Comparison of ENCODE assay signal across 11 cellular contexts in the genomic region with DNA sequence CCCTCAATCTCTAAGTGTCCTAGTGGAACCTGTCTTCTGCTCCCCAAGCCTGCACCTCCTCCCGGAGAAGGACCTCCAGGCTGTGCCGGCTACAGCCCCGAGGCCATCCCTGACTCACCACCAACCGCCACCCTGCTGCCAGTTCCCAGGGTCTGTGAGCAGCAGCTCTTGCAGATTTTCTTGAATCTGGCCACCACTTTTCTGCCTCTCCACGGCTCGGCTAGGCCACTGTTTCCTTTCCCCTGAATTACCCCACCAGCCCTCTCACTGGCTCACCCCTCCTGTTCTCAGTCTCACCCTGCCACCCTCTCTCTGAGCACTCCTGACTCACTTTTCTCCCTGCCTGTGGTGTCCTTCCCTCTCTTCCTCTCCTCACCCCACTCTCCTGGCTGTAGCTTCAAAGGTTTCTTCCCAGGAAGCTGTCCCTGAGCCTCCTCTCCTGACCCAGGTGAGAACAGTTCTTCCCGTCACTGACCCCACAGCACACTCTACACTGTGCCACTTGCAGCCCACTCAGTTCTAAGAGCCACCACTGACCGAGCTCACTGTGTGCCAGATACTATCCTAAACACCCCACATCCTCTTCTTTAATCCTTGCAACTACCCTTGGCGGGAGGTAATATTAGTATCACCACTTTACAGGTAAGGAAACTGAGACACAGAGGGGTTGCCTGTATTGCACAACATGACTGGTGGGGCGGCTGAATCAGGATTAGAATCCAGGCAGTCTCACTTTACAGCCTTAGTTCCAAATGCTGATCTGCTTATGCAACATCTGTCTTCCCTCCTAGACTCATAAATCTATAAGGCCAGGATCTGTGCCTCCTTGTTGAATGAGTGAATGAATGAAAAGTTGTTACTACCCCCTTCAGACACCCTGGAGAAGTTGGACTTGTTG.
DNase-seq lines count a peak whose midpoint lies in the region; ATAC-seq and TF ChIP-seq lines count a peak whose summit lies in the region.
"Had no signal": no experiment of that assay in that cellular context is flagged by ENCODE, and none has a peak within 500 bp of the region (broad histone marks: within the 10 kb centered on the region; RNA-seq: fewer than 3 reads in every experiment).

No MANE protein-coding gene starts in this region.

- no peak overlapping the region for H2BK5ac ChIP-seq in mesenchymal stem cell (ENCODE audit: low read depth, low read length, poor library complexity, severe bottlenecking)

- WGBS in mesenchymal stem cell: 42% methylated on average over 10 of the region's 10 CpGs

- peak overlapping the region; percentile 23 to 81 for H3K18ac ChIP-seq in mesenchymal stem cell (ENCODE audit: low read depth in 1 of 2, low read length in 2 of 2)

- peak overlapping the region; percentile 30 for H4K91ac ChIP-seq in mesenchymal stem cell (ENCODE audit: low read length)

- no peaks in the 10 kb centered on the region for H3K27me3 ChIP-seq in mesenchymal stem cell (ENCODE audit: control insufficient read depth in 1 of 2, insufficient read depth in 1 of 2, low read length in 2 of 2)
- H3K27me3 ChIP-seq in H7 (ENCODE audit: control insufficient read depth, insufficient read depth, low read length): no peaks in the 10 kb centered on the region

- no peak overlapping the region for H3K4me2 ChIP-seq in mesenchymal stem cell (ENCODE audit: low read length, poor library complexity, severe bottlenecking)

- no peaks in the 10 kb centered on the region for H3K9me3 ChIP-seq in mesenchymal stem cell (ENCODE audit: control insufficient read depth, low read length)

- no peak for TF ChIP-seq EP300 in Ishikawa (IDR thresholded peaks at IDR 0.05; ENCODE audit: borderline replicate concordance)

- H3K36me3 ChIP-seq in mesenchymal stem cell (ENCODE audit: control insufficient read depth in 1 of 2, insufficient read depth in 2 of 2, low read depth in 1 of 2, low read length in 2 of 2): peaks cover 5 to 18% of the 10 kb centered on the region in 2 experiments
- H3K36me3 ChIP-seq in H7 (replicated peaks; ENCODE audit: control insufficient read depth, insufficient read depth, low read length): no peaks in the 10 kb centered on the region

- H3K4me1 ChIP-seq in mesenchymal stem cell (ENCODE audit: control insufficient read depth, insufficient read depth, low read depth, low read length): peaks cover 74% of the 10 kb centered on the region

- no peak overlapping the region for H3K23ac ChIP-seq in mesenchymal stem cell (ENCODE audit: low read length in 2 of 2)

- TF ChIP-seq RAD21 in Ishikawa (IDR thresholded peaks at IDR 0.05; ENCODE audit: low read depth): no peak

- H3K9ac ChIP-seq in mesenchymal stem cell (ENCODE audit: low read length): peak overlapping the region; percentile 65

- ATAC-seq in GM18909 (IDR thresholded peaks at IDR 0.05; ENCODE audit: poor library complexity, unreplicated experiment): no peak

- peak overlapping the region; percentile 31 for H3K27ac ChIP-seq in mesenchymal stem cell (ENCODE audit: low read length, poor library complexity, severe bottlenecking)

- H2AK5ac ChIP-seq in mesenchymal stem cell (ENCODE audit: low read length, severe bottlenecking): peak overlapping the region; percentile 40

- no peak overlapping the region for H3K4me3 ChIP-seq in mesenchymal stem cell (ENCODE audit: insufficient read depth in 1 of 2, low read depth in 1 of 2, low read length in 2 of 2)
- no peak overlapping the region for H3K4me3 ChIP-seq in H7 (ENCODE audit: insufficient read depth, low read depth, low read length)

- peaks cover 16% of the 10 kb centered on the region for H3K79me1 ChIP-seq in mesenchymal stem cell (replicated peaks; ENCODE audit: low read length, poor library complexity, severe bottlenecking)

- DNase-seq in AML-193 (lab: John Stamatoyannopoulos, UW) (peak; percentile 53 to 65), amniotic stem cell (lab: John Stamatoyannopoulos, UW) (peak; percentile 19), mesenchymal stem cell (peak; percentile 90), middle frontal gyrus (ENCODE audit: extremely low spot score, low spot score) (no peak), H7 (no peak), SIG-M5 (lab: John Stamatoyannopoulos, UW) (no peak)
- DNase-seq: activated naive CD4-positive, alpha-beta T cell treated with anti-CD3 and anti-CD28 coated beads, Interleukin-2, amount 50 U/mL, for 16 hours; NCI-H1694; nucleus accumbens had no signal

- peak overlapping the region in 1 of 2 experiments; percentile 38 for H3K14ac ChIP-seq in mesenchymal stem cell (ENCODE audit: low read length in 2 of 2)

- peak overlapping the region; percentile 31 to 35 for H2BK12ac ChIP-seq in mesenchymal stem cell (ENCODE audit: low read length in 2 of 2)

- peak overlapping the region; percentile 59 for H4K8ac ChIP-seq in mesenchymal stem cell (ENCODE audit: low read length)

- peak overlapping the region; percentile 34 for H2BK120ac ChIP-seq in mesenchymal stem cell (ENCODE audit: low read depth, low read length)

- no peak overlapping the region for H2AFZ ChIP-seq in mesenchymal stem cell (ENCODE audit: low read depth, low read length)

- H2BK15ac ChIP-seq in mesenchymal stem cell (ENCODE audit: low read depth, poor library complexity, severe bottlenecking): no peak overlapping the region

- H3K4ac ChIP-seq in mesenchymal stem cell (ENCODE audit: low read depth in 1 of 2, low read length in 2 of 2): peak overlapping the region; percentile 34 to 39

TF ChIP-seq in Ishikawa, 13 proteins besides CTCF, POLR2A, EP300 and RAD21:
- TF ChIP-seq, protein P1, sequence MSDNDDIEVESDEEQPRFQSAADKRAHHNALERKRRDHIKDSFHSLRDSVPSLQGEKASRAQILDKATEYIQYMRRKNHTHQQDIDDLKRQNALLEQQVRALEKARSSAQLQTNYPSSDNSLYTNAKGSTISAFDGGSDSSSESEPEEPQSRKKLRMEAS (IDR thresholded peaks at IDR 0.05): no peak
- no peak for TF ChIP-seq NFIC (IDR thresholded peaks at IDR 0.05)
- TF ChIP-seq CREB1 (IDR thresholded peaks at IDR 0.05; ENCODE audit: low read depth): no peak
- TF ChIP-seq, protein P2, sequence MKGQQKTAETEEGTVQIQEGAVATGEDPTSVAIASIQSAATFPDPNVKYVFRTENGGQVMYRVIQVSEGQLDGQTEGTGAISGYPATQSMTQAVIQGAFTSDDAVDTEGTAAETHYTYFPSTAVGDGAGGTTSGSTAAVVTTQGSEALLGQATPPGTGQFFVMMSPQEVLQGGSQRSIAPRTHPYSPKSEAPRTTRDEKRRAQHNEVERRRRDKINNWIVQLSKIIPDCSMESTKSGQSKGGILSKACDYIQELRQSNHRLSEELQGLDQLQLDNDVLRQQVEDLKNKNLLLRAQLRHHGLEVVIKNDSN (IDR thresholded peaks at IDR 0.05): no peak
- no peak for TF ChIP-seq EGR1 (IDR thresholded peaks at IDR 0.05)
- TF ChIP-seq CEBPB (IDR thresholded peaks at IDR 0.05): peak; percentile 77; the same call in 1 of the 2 replicates
- TF ChIP-seq YY1 (IDR thresholded peaks at IDR 0.05; ENCODE audit: low read depth): no peak

Comparison
In these comparisons a context has a peak if more than half of its experiments do, and no peak if none do; other contexts are left out.
1. DNase-seq: peak in AML-193 (2 of 2), amniotic stem cell (single experiment) and mesenchymal stem cell (single experiment); none in middle frontal gyrus (single experiment), H7 (single experiment) and SIG-M5 (single experiment).